ENCODE assay signal across 14 cellular contexts in the genomic region with DNA sequence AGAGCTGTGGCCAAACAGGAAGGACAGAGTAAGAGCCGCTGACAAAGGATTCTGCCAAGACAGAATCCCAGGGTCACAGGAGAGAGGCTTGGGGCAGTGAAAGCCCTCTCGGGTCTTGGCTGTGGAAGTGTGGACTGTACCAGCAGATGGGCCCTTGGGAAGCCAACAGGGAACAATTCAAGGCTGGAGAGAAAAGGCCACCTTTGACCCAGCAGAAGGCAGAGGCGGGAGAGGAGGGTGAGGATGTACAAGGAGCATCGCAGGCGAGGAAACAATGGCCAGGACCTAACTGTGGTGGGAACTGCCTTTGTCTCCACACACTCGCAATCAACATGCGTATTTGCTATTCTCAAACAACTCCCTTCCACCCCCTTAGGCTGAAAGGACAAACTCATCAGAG. TPM values are rescaled to one million over a fixed set of nuclear protein-coding genes. Genes with fewer than 3 reads are reported as not detected.
DNase-seq lines count a peak whose midpoint lies in the region; ATAC-seq, FAIRE-seq and TF ChIP-seq lines count a peak whose summit lies in the region.
"Had no signal": no experiment of that assay in that cellular context is flagged by ENCODE, and none has a peak within 500 bp of the region (broad histone marks: within the 10 kb centered on the region; RNA-seq: fewer than 3 reads in every experiment).

No MANE protein-coding gene starts in this region.

- H2BK5ac ChIP-seq in neuronal stem cell (ENCODE audit: low read length), result no peak overlapping the region

- H3K18ac ChIP-seq in neuronal stem cell (ENCODE audit: low read length), result no peak overlapping the region

- no peak overlapping the region for H2AFZ ChIP-seq in neuronal stem cell (ENCODE audit: low read length)

- in situ Hi-C loops in Panc1 (cut with HindIII; ENCODE audit: low pct_unique_long_range_greater_than_20kb, low sequenced_read_pairs), result no loop called here

- H3K36me3 ChIP-seq in Panc1 (ENCODE audit: control insufficient read depth, insufficient read depth, low read length) (peaks cover 5% of the 10 kb centered on the region), endodermal cell (ENCODE audit: control insufficient read depth, insufficient read depth, low read length) (peaks cover 93% of the 10 kb centered on the region), neuronal stem cell (replicated peaks in 1 of 2; ENCODE audit: control insufficient read depth in 2 of 2, insufficient read depth in 2 of 2, low read length in 2 of 2) (peaks cover 54 to 94% of the 10 kb centered on the region in 2 donors), SJCRH30 (peaks cover 71% of the 10 kb centered on the region)

- TF ChIP-seq CTCF in Panc1 (IDR thresholded peaks at IDR 0.05) (no peak), endodermal cell (conservative IDR thresholded peaks at IDR 0.05) (no peak)

- ATAC-seq in Panc1 (no peak), GM21515 (IDR thresholded peaks at IDR 0.05; ENCODE audit: unreplicated experiment) (no peak)

- H2BK120ac ChIP-seq in neuronal stem cell (ENCODE audit: low read depth, low read length), result no peak overlapping the region

- FAIRE-seq in GM12891 (lab: Jason Lieb, UNC), result no peak
- FAIRE-seq: GM19239, kidney, TTC549 had no signal

- H2BK12ac ChIP-seq in neuronal stem cell (ENCODE audit: low read length), result no peak overlapping the region

- no peak overlapping the region for H3K4ac ChIP-seq in neuronal stem cell (ENCODE audit: low read length)

- H2BK15ac ChIP-seq in neuronal stem cell (ENCODE audit: low read length), result no peak overlapping the region

- H3K27me3 Mint-ChIP-seq in endodermal cell (ENCODE audit: insufficient read depth), result no peaks in the 10 kb centered on the region

- POLR2A ChIA-PET in Panc1 (lab: Charles Lee), result no interaction called here

- 74 to 86% methylated on average over 5 to 7 of the region's 7 CpGs for WGBS in endodermal cell (ENCODE audit: insufficient coverage in 1 of 2, insufficient read length in 1 of 2), 2 experiments
- WGBS in neuronal stem cell (ENCODE audit: extremely low coverage in 2 of 2, insufficient read length in 2 of 2, insufficient replicate concordance in 1 of 2), 2 donors, result no CpG with 5 or more reads among the region's 7 CpGs

- H3K27ac ChIP-seq in Panc1 (ENCODE audit: low read length), result peak overlapping the region; percentile 58; the same call in 1 of the 2 replicates
- H3K27ac ChIP-seq in endodermal cell (ENCODE audit: low read depth, low read length), result peak overlapping the region; percentile 70
- peak overlapping the region; percentile 11 for H3K27ac ChIP-seq in neuronal stem cell (replicated peaks; ENCODE audit: low read length)
- H3K27ac ChIP-seq in SJCRH30, result no peak overlapping the region

- TF ChIP-seq POLR2A in GM12891 (IDR thresholded peaks at IDR 0.05; ENCODE audit: low read depth, low read length), result no peak

- no peak overlapping the region for H4K8ac ChIP-seq in neuronal stem cell (ENCODE audit: low read depth, low read length)

- peaks cover 41% of the 10 kb centered on the region for H3K4me1 ChIP-seq in Panc1 (ENCODE audit: control insufficient read depth, insufficient read depth, low read length)
- peaks cover 15% of the 10 kb centered on the region for H3K4me1 ChIP-seq in endodermal cell (ENCODE audit: control insufficient read depth, insufficient read depth, low read length)
- H3K4me1 ChIP-seq in neuronal stem cell (ENCODE audit: control insufficient read depth in 2 of 2, insufficient read depth in 1 of 2, low read depth in 1 of 2, low read length in 2 of 2), result peaks cover 9 to 14% of the 10 kb centered on the region in 2 donors
- H3K4me1 ChIP-seq in SJCRH30, result peaks cover 5% of the 10 kb centered on the region; the same call in 1 of the 2 replicates

- H3K9ac ChIP-seq in endodermal cell (ENCODE audit: extremely low read depth, low read length, poor library complexity, severe bottlenecking) (peak overlapping the region; percentile 34), neuronal stem cell (ENCODE audit: low read depth, low read length, poor library complexity) (no peak overlapping the region)

- H3K27me3 ChIP-seq in Panc1 (ENCODE audit: control insufficient read depth, insufficient read depth, low read length), result no peaks in the 10 kb centered on the region
- no peaks in the 10 kb centered on the region for H3K27me3 ChIP-seq in endodermal cell (ENCODE audit: control insufficient read depth, insufficient read depth, low read length, poor library complexity, severe bottlenecking)
- peaks cover 0 to 2% (median 0%) of the 10 kb centered on the region in 3 experiments for H3K27me3 ChIP-seq in neuronal stem cell (ENCODE audit: control insufficient read depth in 3 of 3, insufficient read depth in 3 of 3, low read depth in 1 of 3, low read length in 3 of 3)
- H3K27me3 ChIP-seq in SJCRH30, result no peaks in the 10 kb centered on the region

- no peak overlapping the region for H3K23ac ChIP-seq in neuronal stem cell (ENCODE audit: low read depth, low read length, poor library complexity)

- intact Hi-C loops in Panc1 (cut with micrococcal nuclease; ENCODE audit: unreplicated experiment), result no loop called here

- no peaks in the 10 kb centered on the region for H3K9me3 Mint-ChIP-seq in endodermal cell

- TSS peak; percentile 64 for BruUV-seq in Panc1 (replicated peaks; lab: Mats Ljungman, UMichigan)

- H3K4me1 Mint-ChIP-seq in endodermal cell, result peaks cover 19% of the 10 kb centered on the region

- no peak for DNase-seq in GM12891 (ENCODE audit: insufficient read length, low spot score)
- no peak for DNase-seq in Panc1 (ENCODE audit: low read depth, low spot score)
- DNase-seq in endodermal cell, result no peak
- DNase-seq in neuronal stem cell (ENCODE audit: low spot score), result no peak
- no peak for DNase-seq in AML-193 (lab: John Stamatoyannopoulos, UW)
- no peak for DNase-seq in SJCRH30
- DNase-seq: kidney; NCI-H345; stimulated activated CD4-positive, alpha-beta T cell treated with anti-CD3 and anti-CD28 coated beads, Interleukin-1b, Interleukin-23, amount 100 ng/mL, for 48 hours; stimulated activated naive CD4-positive, alpha-beta T cell had no signal

- CTCF ChIA-PET in Panc1 (lab: Charles Lee), result no interaction called here

- H3K14ac ChIP-seq in neuronal stem cell (ENCODE audit: low read length), result no peak overlapping the region

- peaks cover 91% of the 10 kb centered on the region for H3K36me3 Mint-ChIP-seq in endodermal cell (ENCODE audit: low read depth)

- peak overlapping the region; percentile 93 for H3K27ac Mint-ChIP-seq in endodermal cell

- H3K9me3 ChIP-seq in Panc1 (ENCODE audit: control insufficient read depth, insufficient read depth, low read depth, low read length) (no peaks in the 10 kb centered on the region), endodermal cell (ENCODE audit: control insufficient read depth, low read length) (no peaks in the 10 kb centered on the region), neuronal stem cell (replicated peaks in 1 of 2; ENCODE audit: control insufficient read depth in 2 of 2, insufficient read depth in 1 of 2, low read depth in 1 of 2, low read length in 2 of 2) (no peaks in the 10 kb centered on the region), SJCRH30 (replicated peaks) (no peaks in the 10 kb centered on the region)

- no peak overlapping the region for H4K91ac ChIP-seq in neuronal stem cell (ENCODE audit: low read depth, low read length, poor library complexity)

- H3K4me2 ChIP-seq in neuronal stem cell (ENCODE audit: insufficient read depth, low read length, poor library complexity, severe bottlenecking), result no peak overlapping the region

- H3K4me3 ChIP-seq in Panc1 (ENCODE audit: low read depth in 2 of 2, low read length in 2 of 2), result no peak overlapping the region
- no peak overlapping the region for H3K4me3 ChIP-seq in endodermal cell (ENCODE audit: low read length)
- H3K4me3 ChIP-seq in neuronal stem cell (ENCODE audit: low read length in 2 of 2), result no peak overlapping the region
- no peak overlapping the region for H3K4me3 ChIP-seq in SJCRH30

- H3K4me3 Mint-ChIP-seq in endodermal cell, result no peak overlapping the region

- H2AK5ac ChIP-seq in neuronal stem cell (ENCODE audit: low read depth, low read length), result no peak overlapping the region

- peaks cover 4% of the 10 kb centered on the region for H3K79me1 ChIP-seq in neuronal stem cell (ENCODE audit: low read depth, low read length)

TF ChIP-seq in GM12891, 5 proteins besides CTCF, POLR2A, EP300 and RAD21:
- TF ChIP-seq POLR2AphosphoS5 (IDR thresholded peaks at IDR 0.05; ENCODE audit: low read depth, low read length), result peak; percentile 66; the same call in 1 of the 2 replicates
- TF ChIP-seq POU2F2 (IDR thresholded peaks at IDR 0.05; ENCODE audit: low read depth, low read length), result no peak

RNA-seq across cellular contexts. Expression of gene CARHSP1, which starts 15.7 kb away (rescaled TPM):
- 68.1 TPM for polyA plus RNA-seq in GM12891 (2012; ENCODE audit: low read depth, missing spikeins)
- total RNA-seq in Panc1 (2021; ENCODE audit: unreplicated experiment), result 158 TPM
- polyA plus RNA-seq in Panc1 (2012; ENCODE audit: insufficient read length), result 262 TPM
- 100 to 1,000 TPM; 233 to 275 TPM for total RNA-seq in endodermal cell
- polyA plus RNA-seq in endodermal cell (2013, experiment 1 of 2), result 183 TPM
- polyA plus RNA-seq in endodermal cell (2013, experiment 2 of 2), result 179 TPM
- 107 TPM for polyA plus RNA-seq in neuronal stem cell (2013, experiment 1 of 2)
- 99.5 TPM for polyA plus RNA-seq in neuronal stem cell (2013, experiment 2 of 2)
- total RNA-seq in SJCRH30 (2014; rRNA removed; shearing (Covaris generic)), result 196 and 233 TPM in 2 replicates

RNA-seq across cellular contexts. Expression of gene LITAFD, which starts 29.0 kb away (rescaled TPM):
- polyA plus RNA-seq in GM12891 (2012; ENCODE audit: low read depth, missing spikeins), result 0.09 TPM
- total RNA-seq in Panc1 (2021; ENCODE audit: unreplicated experiment) (not detected), endodermal cell (not detected)
- not detected for polyA plus RNA-seq in Panc1 (2012; ENCODE audit: insufficient read length)
- not detected for polyA plus RNA-seq in endodermal cell (2013, experiment 1 of 2)
- not detected for polyA plus RNA-seq in endodermal cell (2013, experiment 2 of 2)
- polyA plus RNA-seq in neuronal stem cell (2013, experiment 1 of 2), result not detected
- not detected for polyA plus RNA-seq in neuronal stem cell (2013, experiment 2 of 2)
- not detected in 2 replicates for total RNA-seq in SJCRH30 (2014; rRNA removed; shearing (Covaris generic))
- total RNA-seq: fibroblast of villous mesenchyme, kidney had no signal

RNA-seq across cellular contexts. Expression of gene PMM2, which starts 55.5 kb away (rescaled TPM):
- 28.5 TPM for polyA plus RNA-seq in GM12891 (2012; ENCODE audit: low read depth, missing spikeins)
- total RNA-seq in Panc1 (2021; ENCODE audit: unreplicated experiment) (58.4 TPM), endodermal cell (10 to 100 TPM; 47.6 to 48.2 TPM)
- 39.5 TPM for polyA plus RNA-seq in Panc1 (2012; ENCODE audit: insufficient read length)
- polyA plus RNA-seq in endodermal cell (2013, experiment 1 of 2), result 18.2 TPM
- polyA plus RNA-seq in endodermal cell (2013, experiment 2 of 2), result 19.4 TPM
- polyA plus RNA-seq in neuronal stem cell (2013, experiment 1 of 2), result 12.2 TPM
- 12.4 TPM for polyA plus RNA-seq in neuronal stem cell (2013, experiment 2 of 2)
- 31.1 and 40.3 TPM in 2 replicates for total RNA-seq in SJCRH30 (2014; rRNA removed; shearing (Covaris generic))

RNA-seq across cellular contexts. Expression of gene TMEM186, which starts 55.7 kb away (rescaled TPM):
- polyA plus RNA-seq in GM12891 (2012; ENCODE audit: low read depth, missing spikeins), result 11.7 TPM
- total RNA-seq in Panc1 (2021; ENCODE audit: unreplicated experiment) (12.4 TPM), endodermal cell (10 to 100 TPM; 10.9 to 14.0 TPM)
- polyA plus RNA-seq in Panc1 (2012; ENCODE audit: insufficient read length), result 9.1 TPM
- 9.9 TPM for polyA plus RNA-seq in endodermal cell (2013, experiment 1 of 2)
- polyA plus RNA-seq in endodermal cell (2013, experiment 2 of 2), result 7.7 TPM
- 8.6 TPM for polyA plus RNA-seq in neuronal stem cell (2013, experiment 1 of 2)
- polyA plus RNA-seq in neuronal stem cell (2013, experiment 2 of 2), result 8.2 TPM
- 4.1 and 5.1 TPM in 2 replicates for total RNA-seq in SJCRH30 (2014; rRNA removed; shearing (Covaris generic))
